1 cellular context compared by ENCODE assay signal in genomic region chr2:54558188-54558975, GRCh38.
A peak's percentile ranks its signal among the peaks of the same experiment; 100 is the strongest.
TF ChIP-seq lines count a peak whose summit lies in the region.

No MANE protein-coding gene starts in this region.

TF ChIP-seq in GM12878, 131 proteins besides CTCF, POLR2A, EP300 and RAD21 (continued from another document):
- 0 out of 2 replicates have a peak, but pooled peaks have one; percentile 18 for TF ChIP-seq RELB (IDR thresholded peaks at IDR 0.05; ENCODE audit: low read depth)
- TF ChIP-seq NR2F1 (conservative IDR thresholded peaks at IDR 0.05) = 0 out of 2 replicates have a peak, but pooled peaks have one; percentile 63
- peak; percentile 28 for TF ChIP-seq SKIL (IDR thresholded peaks at IDR 0.05; ENCODE audit: low read depth, poor library complexity, severe bottlenecking)
- peak; percentile 84; the same call in 1 of the 2 replicates for TF ChIP-seq CHD1 (IDR thresholded peaks at IDR 0.05; ENCODE audit: low read depth, low read length)
- 0 out of 2 replicates have a peak, but pooled peaks have one; percentile 27 for TF ChIP-seq ZNF207 (IDR thresholded peaks at IDR 0.05; ENCODE audit: borderline replicate concordance)
- peak; percentile 8; the same call in 1 of the 2 replicates for TF ChIP-seq MAX (IDR thresholded peaks at IDR 0.05; ENCODE audit: low read depth, low read length)
- no peak for TF ChIP-seq NRF1 (conservative IDR thresholded peaks at IDR 0.05; ENCODE audit: low read depth, low read length)
- peak; percentile 45; the same call in 1 of the 2 replicates for TF ChIP-seq E2F4 (IDR thresholded peaks at IDR 0.05; ENCODE audit: low read depth, low read length)
- peak; percentile 23 to 57; a peak in 1 of 4 replicates for TF ChIP-seq BHLHE40 (IDR thresholded peaks at IDR 0.05; ENCODE audit: borderline replicate concordance in 1 of 2, low read depth in 2 of 2, low read length in 1 of 2)
- peak; percentile 29 for TF ChIP-seq SMAD1 (IDR thresholded peaks at IDR 0.05; ENCODE audit: low read depth, partially characterized antibody)
- TF ChIP-seq, protein P1, sequence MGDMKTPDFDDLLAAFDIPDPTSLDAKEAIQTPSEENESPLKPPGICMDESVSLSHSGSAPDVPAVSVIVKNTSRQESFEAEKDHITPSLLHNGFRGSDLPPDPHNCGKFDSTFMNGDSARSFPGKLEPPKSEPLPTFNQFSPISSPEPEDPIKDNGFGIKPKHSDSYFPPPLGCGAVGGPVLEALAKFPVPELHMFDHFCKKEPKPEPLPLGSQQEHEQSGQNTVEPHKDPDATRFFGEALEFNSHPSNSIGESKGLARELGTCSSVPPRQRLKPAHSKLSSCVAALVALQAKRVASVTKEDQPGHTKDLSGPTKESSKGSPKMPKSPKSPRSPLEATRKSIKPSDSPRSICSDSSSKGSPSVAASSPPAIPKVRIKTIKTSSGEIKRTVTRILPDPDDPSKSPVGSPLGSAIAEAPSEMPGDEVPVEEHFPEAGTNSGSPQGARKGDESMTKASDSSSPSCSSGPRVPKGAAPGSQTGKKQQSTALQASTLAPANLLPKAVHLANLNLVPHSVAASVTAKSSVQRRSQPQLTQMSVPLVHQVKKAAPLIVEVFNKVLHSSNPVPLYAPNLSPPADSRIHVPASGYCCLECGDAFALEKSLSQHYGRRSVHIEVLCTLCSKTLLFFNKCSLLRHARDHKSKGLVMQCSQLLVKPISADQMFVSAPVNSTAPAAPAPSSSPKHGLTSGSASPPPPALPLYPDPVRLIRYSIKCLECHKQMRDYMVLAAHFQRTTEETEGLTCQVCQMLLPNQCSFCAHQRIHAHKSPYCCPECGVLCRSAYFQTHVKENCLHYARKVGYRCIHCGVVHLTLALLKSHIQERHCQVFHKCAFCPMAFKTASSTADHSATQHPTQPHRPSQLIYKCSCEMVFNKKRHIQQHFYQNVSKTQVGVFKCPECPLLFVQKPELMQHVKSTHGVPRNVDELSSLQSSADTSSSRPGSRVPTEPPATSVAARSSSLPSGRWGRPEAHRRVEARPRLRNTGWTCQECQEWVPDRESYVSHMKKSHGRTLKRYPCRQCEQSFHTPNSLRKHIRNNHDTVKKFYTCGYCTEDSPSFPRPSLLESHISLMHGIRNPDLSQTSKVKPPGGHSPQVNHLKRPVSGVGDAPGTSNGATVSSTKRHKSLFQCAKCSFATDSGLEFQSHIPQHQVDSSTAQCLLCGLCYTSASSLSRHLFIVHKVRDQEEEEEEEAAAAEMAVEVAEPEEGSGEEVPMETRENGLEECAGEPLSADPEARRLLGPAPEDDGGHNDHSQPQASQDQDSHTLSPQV (IDR thresholded peaks at IDR 0.05) = no peak
- peak; percentile 64; the same call in 1 of the 2 replicates for TF ChIP-seq POLR2AphosphoS5 (IDR thresholded peaks at IDR 0.05; ENCODE audit: low read length)
TF ChIP-seq in GM12878: peak in this region for 16.
